9 cellular contexts compared by ENCODE assay signal in the genomic region with DNA sequence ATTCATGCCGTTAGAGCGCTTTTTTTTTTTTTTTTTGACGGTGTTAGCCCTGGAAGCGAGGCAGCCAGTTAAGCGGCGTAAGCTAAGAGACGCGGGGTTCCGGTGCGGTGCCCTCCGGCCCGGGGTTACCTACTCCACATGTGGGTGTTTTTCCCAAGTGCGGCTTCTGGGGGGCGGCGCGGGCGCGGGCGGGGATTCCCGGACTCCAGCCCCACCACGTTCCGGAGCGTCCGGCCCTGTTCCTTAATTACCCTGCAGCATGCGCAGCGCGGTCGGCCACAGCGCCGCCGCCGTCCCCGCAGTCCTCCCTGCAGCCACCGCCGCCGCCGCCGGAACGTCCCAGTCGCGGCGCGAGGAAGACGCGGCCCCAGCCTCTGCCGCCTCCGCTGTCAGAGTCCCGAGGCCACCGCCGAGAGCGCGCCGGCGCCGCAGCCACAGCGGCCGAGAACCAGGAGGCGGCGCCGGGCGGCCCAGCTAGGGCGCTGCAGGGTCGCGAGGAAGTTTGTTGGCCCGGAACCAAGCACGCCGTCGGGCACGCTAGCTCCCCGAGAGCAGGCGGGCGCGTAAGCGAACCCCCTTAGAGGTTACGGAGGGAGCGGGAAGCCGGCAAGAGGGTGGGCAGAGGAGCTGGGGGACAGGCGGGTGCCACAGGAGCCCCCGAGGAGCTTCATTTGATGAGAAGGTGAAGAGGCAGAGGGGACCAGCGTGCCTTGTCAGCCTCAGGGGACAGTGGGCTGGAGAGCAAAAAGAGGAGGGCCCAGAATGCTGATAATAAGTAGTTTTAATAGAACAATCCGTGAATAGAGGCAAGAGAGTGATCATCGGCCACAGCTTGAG. TPM values are rescaled to one million over a fixed set of nuclear protein-coding genes. Genes with fewer than 3 reads are reported as not detected.
A peak's percentile ranks its signal among the peaks of the same experiment; 100 is the strongest.
DNase-seq lines count a peak whose midpoint lies in the region; ATAC-seq, FAIRE-seq and TF ChIP-seq lines count a peak whose summit lies in the region.
"Had no signal": no experiment of that assay in that cellular context is flagged by ENCODE, and none has a peak within 500 bp of the region (broad histone marks: within the 10 kb centered on the region; RNA-seq: fewer than 3 reads in every experiment).

No MANE protein-coding gene starts in this region.

- CTCF ChIA-PET in BJ (lab: Yijun Ruan, JAX), result interaction anchor here (0.6 kb wide), 1 partner anchor 56 kb away, joined by 3 read pairs; no protein-coding TSS in a partner anchor
- CTCF ChIA-PET in PC-3 (lab: Charles Lee), result interaction anchor here (0.6 kb wide), 1 partner anchor 1145 kb away, joined by 4 read pairs; no protein-coding TSS in a partner anchor

- TF ChIP-seq POLR2A in upper lobe of left lung (IDR thresholded peaks at IDR 0.05), result no peak

- ATAC-seq in GM19035 (IDR thresholded peaks at IDR 0.05; ENCODE audit: unreplicated experiment) (peak; percentile 70), HG03342 (IDR thresholded peaks at IDR 0.05; ENCODE audit: unreplicated experiment) (peak; percentile 67), PC-3 (peak; percentile 72), pancreas (peak; percentile 88 to 94 (median 90)), upper lobe of left lung (ENCODE audit: low FRiP score in 2 of 2) (peak; percentile 73 to 90)

- H4K20me1 ChIP-seq in PC-3 (ENCODE audit: low read length), result no peaks in the 10 kb centered on the region

- WGBS in pancreas, 2 donors, result 1 to 2% methylated on average over 79 to 82 of the region's 82 CpGs
- 1 to 2% methylated on average over 27 to 32 of the region's 82 CpGs for WGBS in upper lobe of left lung, 2 donors

- no peak overlapping the region for H3K9ac ChIP-seq in PC-3 (ENCODE audit: low read length)

- H3K27me3 ChIP-seq in BJ (ENCODE audit: control insufficient read depth, insufficient read depth, low read length), result peaks cover 14% of the 10 kb centered on the region
- peaks cover 52% of the 10 kb centered on the region for H3K27me3 ChIP-seq in PC-3 (ENCODE audit: low read length)
- H3K27me3 ChIP-seq in pancreas, result no peaks in the 10 kb centered on the region
- peaks cover 0 to 13% (median 8%) of the 10 kb centered on the region in 4 donors for H3K27me3 ChIP-seq in upper lobe of left lung

- BruUV-seq in PC-3 (replicated peaks; lab: Mats Ljungman, UMichigan), result no TSS peak

- H3F3A ChIP-seq in PC-3 (ENCODE audit: low read length, unreplicated experiment), result no peaks in the 10 kb centered on the region

- H3K36me3 ChIP-seq in BJ (ENCODE audit: control insufficient read depth, insufficient read depth, low read length) (no peaks in the 10 kb centered on the region), PC-3 (ENCODE audit: low read depth, low read length) (no peaks in the 10 kb centered on the region), pancreas (no peaks in the 10 kb centered on the region), upper lobe of left lung (no peaks in the 10 kb centered on the region)

- TF ChIP-seq CTCF in BJ (IDR thresholded peaks at IDR 0.05; ENCODE audit: insufficient read depth, low read depth, low read length) (peak; percentile 12; the same call in 1 of the 2 replicates), PC-3 (conservative IDR thresholded peaks at IDR 0.05; ENCODE audit: low read depth, low read length) (peak; percentile 11; the same call in 1 of the 2 replicates), pancreas (IDR thresholded peaks at IDR 0.05) (peak in 2 of 4 donors; percentile 8 to 10), upper lobe of left lung (IDR thresholded peaks at IDR 0.05) (peak in 3 of 6 experiments; percentile 12 to 46 (median 29))

- no peaks in the 10 kb centered on the region for H3K79me2 ChIP-seq in PC-3 (ENCODE audit: low read length)

- H3K4me2 ChIP-seq in PC-3 (ENCODE audit: low read length), result peak overlapping the region; percentile 79

- no peak for DNase-seq in BJ (ENCODE audit: low read depth)
- peak; percentile 5 for DNase-seq in PC-3
- DNase-seq in activated T-helper 9 cell treated with anti-CD3 and anti-CD28 coated beads, Interleukin-2, amount 50 U/mL, for 16 hours (ENCODE audit: low read depth), result peak; percentile 39
- DNase-seq in glomerular visceral epithelial cell (ENCODE audit: extremely low spot score), result peak; percentile 55
- DNase-seq in pancreas, result peak; percentile 42 to 84 (median 65)
- DNase-seq in upper lobe of left lung, result peak; percentile 40 to 94

- no peak for TF ChIP-seq EP300 in upper lobe of left lung (IDR thresholded peaks at IDR 0.05)

- POLR2A ChIA-PET in BJ (lab: Charles Lee) (no interaction called here), PC-3 (lab: Charles Lee; ENCODE audit: unreplicated experiment) (no interaction called here)

- peak overlapping the region; percentile 64; the same call in 1 of the 2 replicates for H2AFZ ChIP-seq in PC-3 (ENCODE audit: low read length)

- no peak for FAIRE-seq in pancreas (lab: Jason Lieb, UNC)

- no peaks in the 10 kb centered on the region for H3K9me3 ChIP-seq in PC-3 (ENCODE audit: low read length)
- H3K9me3 ChIP-seq in pancreas, result no peaks in the 10 kb centered on the region
- H3K9me3 ChIP-seq in upper lobe of left lung, result no peaks in the 10 kb centered on the region

- H3K4me1 ChIP-seq in PC-3 (ENCODE audit: insufficient read depth, low read length) (peaks cover 9% of the 10 kb centered on the region), pancreas (no peaks in the 10 kb centered on the region), upper lobe of left lung (peaks cover 4 to 18% (median 14%) of the 10 kb centered on the region in 4 donors)

- H3K27ac ChIP-seq in PC-3 (ENCODE audit: low read length) (no peak overlapping the region), pancreas (peak overlapping the region in 1 of 4 donors; percentile 15), upper lobe of left lung (no peak overlapping the region)

- H3K9me2 ChIP-seq in PC-3 (replicated peaks; ENCODE audit: low read length), result no peaks in the 10 kb centered on the region

- intact Hi-C loops in PC-3 (cut with micrococcal nuclease) (loop anchor here (10.0 kb wide), 1 partner anchor 132 kb away; no protein-coding TSS in a partner anchor), pancreas (cut with DNase I) (no loop called here)

- H3K4me3 ChIP-seq in BJ (ENCODE audit: low read depth, low read length) (peak overlapping the region; percentile 51), PC-3 (ENCODE audit: low read length) (peak overlapping the region; percentile 59), pancreas (peak overlapping the region; percentile 38 to 73 (median 63)), upper lobe of left lung (peak overlapping the region; percentile 31 to 64 (median 52))

RNA-seq across cellular contexts. Expression of gene COL19A1, which starts 0.9 kb away (rescaled TPM):
- polyA plus RNA-seq in BJ (2011; rRNA removed) (0.11 TPM in 2 replicates), pancreas (under 1 TPM; 0.04 to 0.19 TPM)
- polyA minus RNA-seq in BJ (2011; rRNA and poly(A)+ RNA removed), result 0.05 TPM in 2 replicates
- total RNA-seq in PC-3 (2014; rRNA removed) (not detected in 2 replicates), pancreas (under 1 TPM; 0.20 to 0.86 (median 0.54) TPM), upper lobe of left lung (1 to 10 TPM in 1 of 6 donors, under 1 TPM in 1, not detected in 4; 0.49 to 1.0 TPM)
- total RNA-seq: T-helper 1 cell treated with Interleukin-12 subunit alpha and Interleukin-12 subunit beta and Interleukin-4 antibody, amounts not matched to agents 30 ng/mL and 1 ng/mL, for 36 hours had no signal
